Comparison of ENCODE assay signal across 13 cellular contexts in the genomic region with DNA sequence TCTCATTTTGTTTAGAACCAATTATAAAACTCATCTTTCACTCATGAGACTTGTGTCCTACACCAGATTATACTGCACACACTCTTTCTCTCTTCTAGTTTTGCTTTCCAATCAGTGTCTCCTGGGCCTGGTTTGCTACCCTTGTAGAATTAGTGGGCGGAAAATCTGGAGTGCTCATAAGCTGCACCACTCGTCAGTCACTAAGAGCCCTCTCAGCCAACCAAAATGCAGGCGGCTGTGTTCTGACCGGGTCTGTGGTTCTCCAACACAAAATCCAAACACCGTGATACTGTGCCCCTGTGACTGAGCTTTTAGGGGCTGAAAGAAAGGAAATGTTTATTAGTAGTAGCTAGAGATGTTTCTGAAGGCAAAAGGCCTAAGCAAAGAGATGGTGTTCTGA.
"Had no signal": no experiment of that assay in that cellular context is flagged by ENCODE, and none has a peak within 500 bp of the region (broad histone marks: within the 10 kb centered on the region; RNA-seq: fewer than 3 reads in every experiment).

No MANE protein-coding gene starts in this region.

- DNase-seq: activated CD4-positive, alpha-beta T cell treated with anti-CD3 and anti-CD28 coated beads, Interleukin-2, amount 50 U/mL, for 1 hour; activated CD4-positive, CD25-positive, alpha-beta regulatory T cell; activated T-cell treated with anti-CD3 and anti-CD28 coated beads, Interleukin-2, amount 50 U/mL, for 1 hour; effector memory CD8-positive, alpha-beta T cell; naive B cell; retina; stimulated activated CD4-positive, alpha-beta T cell treated with anti-CD3 and anti-CD28 coated beads, Interleukin-4, amount 100 ng/mL, for 1 hour had no signal

- H3K4me3 Mint-ChIP-seq: activated naive CD4-positive, alpha-beta T cell treated with anti-CD3 and anti-CD28 coated beads, Interleukin-2, amount 50 U/mL, for 24 hours; effector memory CD8-positive, alpha-beta T cell; naive B cell; stimulated activated naive CD8-positive, alpha-beta T cell treated with anti-CD3 and anti-CD28 coated beads, Interleukin-15, Interleukin-2, amounts not matched to agents 100 ng/mL and 50 ng/mL, for 24 hours had no signal

- H3K4me3 ChIP-seq: gastroesophageal sphincter, hepatocyte, lung had no signal

- H3K27me3 ChIP-seq: hepatocyte had no signal

- H3K36me3 ChIP-seq: gastroesophageal sphincter had no signal

- H3K27ac ChIP-seq: gastroesophageal sphincter, hepatocyte, parathyroid adenoma had no signal

- H3K9me3 ChIP-seq: gastroesophageal sphincter had no signal

- H3K4me1 ChIP-seq: gastroesophageal sphincter, parathyroid adenoma had no signal

- H3K4me1 Mint-ChIP-seq: activated naive CD4-positive, alpha-beta T cell treated with anti-CD3 and anti-CD28 coated beads, Interleukin-2, amount 50 U/mL, for 24 hours; naive B cell had no signal

- H3K9me3 Mint-ChIP-seq: activated naive CD4-positive, alpha-beta T cell treated with anti-CD3 and anti-CD28 coated beads, Interleukin-2, amount 50 U/mL, for 24 hours; effector memory CD8-positive, alpha-beta T cell; stimulated activated naive CD8-positive, alpha-beta T cell treated with anti-CD3 and anti-CD28 coated beads, Interleukin-15, Interleukin-2, amounts not matched to agents 100 ng/mL and 50 ng/mL, for 24 hours had no signal

- ATAC-seq: effector memory CD8-positive, alpha-beta T cell; gastroesophageal sphincter had no signal

- H2AFZ ChIP-seq: hepatocyte, parathyroid adenoma had no signal

- H3K4me2 ChIP-seq: hepatocyte had no signal

- H3K79me2 ChIP-seq: hepatocyte, parathyroid adenoma had no signal

- H3K27ac Mint-ChIP-seq: activated naive CD4-positive, alpha-beta T cell treated with anti-CD3 and anti-CD28 coated beads, Interleukin-2, amount 50 U/mL, for 24 hours; effector memory CD8-positive, alpha-beta T cell; naive B cell; stimulated activated naive CD8-positive, alpha-beta T cell treated with anti-CD3 and anti-CD28 coated beads, Interleukin-15, Interleukin-2, amounts not matched to agents 100 ng/mL and 50 ng/mL, for 24 hours had no signal

- H3K36me3 Mint-ChIP-seq: activated naive CD4-positive, alpha-beta T cell treated with anti-CD3 and anti-CD28 coated beads, Interleukin-2, amount 50 U/mL, for 24 hours; naive B cell had no signal
